1 cellular context compared by ENCODE assay signal in genomic region chr1:182588460-182589396, GRCh38.
TF ChIP-seq lines count a peak whose summit lies in the region.

TSS of gene RNASEL (minus strand) at chr1:182589256. CDS start at chr1:182586806, 2,450 bp downstream.

TF ChIP-seq in K562, 482 proteins besides CTCF, POLR2A, EP300 and RAD21 (continued from another document and continues in another):
- no peak for TF ChIP-seq FOXO4 (CRISPR knock-in tag; IDR thresholded peaks at IDR 0.05)
- no peak for TF ChIP-seq CHAMP1 (IDR thresholded peaks at IDR 0.05)
- 0 out of 2 replicates have a peak, but pooled peaks have one; percentile 11 for TF ChIP-seq KLF1 (tag; IDR thresholded peaks at IDR 0.05)
- no peak for TF ChIP-seq TEAD4 (IDR thresholded peaks at IDR 0.05; ENCODE audit: low read length)
- no peak for TF ChIP-seq TEAD4 (CRISPR knock-in tag; IDR thresholded peaks at IDR 0.05; ENCODE audit: borderline replicate concordance)
- TF ChIP-seq SAP30 (IDR thresholded peaks at IDR 0.05; ENCODE audit: borderline replicate concordance, insufficient read depth, low read depth, low read length, poor library complexity, severe bottlenecking), result peak; percentile 29
- TF ChIP-seq KLF10 (CRISPR knock-in tag; IDR thresholded peaks at IDR 0.05), result no peak
- TF ChIP-seq ZNF133 (CRISPR knock-in tag; IDR thresholded peaks at IDR 0.05), result no peak
- TF ChIP-seq NFIX (CRISPR knock-in tag; IDR thresholded peaks at IDR 0.05; ENCODE audit: low read depth), result no peak
- TF ChIP-seq SMARCA4 (IDR thresholded peaks at IDR 0.05), result 0 out of 2 replicates have a peak, but pooled peaks have one; percentile 19
- TF ChIP-seq NCOA2 (IDR thresholded peaks at IDR 0.05; ENCODE audit: partially characterized antibody in 2 of 2), result no peak
- TF ChIP-seq ETV5 (CRISPR knock-in tag; IDR thresholded peaks at IDR 0.05; ENCODE audit: low read depth), result peak; percentile 17
- TF ChIP-seq IRF9 (tag; IDR thresholded peaks at IDR 0.05), result no peak
- no peak for TF ChIP-seq ATF2 (CRISPR knock-in tag; IDR thresholded peaks at IDR 0.05)
- peak; percentile 76; the same call in 1 of the 2 replicates for TF ChIP-seq HBP1 (CRISPR knock-in tag; IDR thresholded peaks at IDR 0.05)
- no peak for TF ChIP-seq SOX6 (IDR thresholded peaks at IDR 0.05)
- TF ChIP-seq HDAC3 (IDR thresholded peaks at IDR 0.05; ENCODE audit: borderline replicate concordance, partially characterized antibody), result no peak
- peak; percentile 58 for TF ChIP-seq ATF3 (IDR thresholded peaks at IDR 0.05)
- TF ChIP-seq ATF3 (CRISPR knock-in tag; conservative IDR thresholded peaks at IDR 0.05), result peak; percentile 69; the same call in 1 of the 2 replicates
- no peak for TF ChIP-seq STAG1 (CRISPR knock-in tag; IDR thresholded peaks at IDR 0.05; ENCODE audit: borderline replicate concordance)
- TF ChIP-seq AFF4 (CRISPR knock-in tag; IDR thresholded peaks at IDR 0.05), result peak; percentile 67; the same call in 1 of the 2 replicates
- no peak; the same call in 1 of the 2 replicates for TF ChIP-seq ZNF609 (CRISPR knock-in tag; IDR thresholded peaks at IDR 0.05; ENCODE audit: borderline replicate concordance)
- TF ChIP-seq PHTF2 (CRISPR knock-in tag; IDR thresholded peaks at IDR 0.05), result no peak
- TF ChIP-seq KAT7 (CRISPR knock-in tag; IDR thresholded peaks at IDR 0.05; ENCODE audit: borderline replicate concordance), result no peak
- TF ChIP-seq ZNF274 (IDR thresholded peaks at IDR 0.05; ENCODE audit: borderline replicate concordance, low read depth, low read length), result no peak
- TF ChIP-seq CGGBP1 (CRISPR knock-in tag; IDR thresholded peaks at IDR 0.05), result no peak
- no peak for TF ChIP-seq XRCC5 (IDR thresholded peaks at IDR 0.05; ENCODE audit: low read depth, low read length)
- TF ChIP-seq CUX1 (CRISPR knock-in tag; IDR thresholded peaks at IDR 0.05), result no peak
